ENCODE assay signal across 1 cellular context in the genomic region with DNA sequence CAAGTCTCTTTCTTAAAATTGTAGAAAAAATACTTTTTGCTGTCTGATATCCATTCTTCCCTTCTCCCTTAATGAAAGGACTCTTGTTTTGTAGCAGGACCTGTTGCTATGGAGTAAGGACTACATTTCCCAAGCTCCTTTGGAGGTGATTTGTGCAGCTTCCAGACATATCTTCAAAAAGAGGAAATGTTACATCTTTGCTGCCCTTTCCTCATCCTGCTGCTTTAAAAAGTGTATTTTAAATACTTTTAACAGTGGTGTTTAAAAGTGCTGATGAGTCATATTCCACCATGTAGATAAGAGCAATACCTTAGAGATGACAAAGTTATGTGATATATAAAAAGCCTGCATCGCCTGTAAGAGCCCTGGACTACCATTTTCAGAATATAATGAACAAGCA.
A peak's percentile ranks its signal among the peaks of the same experiment; 100 is the strongest.
TF ChIP-seq lines count a peak whose summit lies in the region.

No MANE protein-coding gene starts in this region.

TF ChIP-seq in K562, 482 proteins besides CTCF, POLR2A, EP300 and RAD21 (continued from another document and continues in another):
- TF ChIP-seq AFF1 (IDR thresholded peaks at IDR 0.05; ENCODE audit: low read depth in 1 of 2, partially characterized antibody in 2 of 2) (peak in 1 of 2 experiments; percentile 49), PHTF2 (CRISPR knock-in tag; IDR thresholded peaks at IDR 0.05) (no peak), ZNF143 (CRISPR knock-in tag; IDR thresholded peaks at IDR 0.05) (peak; percentile 74), SMARCC2 (IDR thresholded peaks at IDR 0.05; ENCODE audit: low read depth) (no peak), ZNF444 (CRISPR knock-in tag; IDR thresholded peaks at IDR 0.05) (no peak), WHSC1 (IDR thresholded peaks at IDR 0.05; ENCODE audit: low read length) (no peak), ELF4 (CRISPR knock-in tag; IDR thresholded peaks at IDR 0.05) (no peak), CHD1 (IDR thresholded peaks at IDR 0.05; ENCODE audit: low read length) (no peak), GTF2E2 (tag; IDR thresholded peaks at IDR 0.05) (no peak), MAFF (IDR thresholded peaks at IDR 0.05; ENCODE audit: low read length) (peak; percentile 81), ZNF609 (CRISPR knock-in tag; IDR thresholded peaks at IDR 0.05; ENCODE audit: borderline replicate concordance) (no peak), PRPF4 (IDR thresholded peaks at IDR 0.05; ENCODE audit: insufficient read depth, low read depth, low read length, poor library complexity, severe bottlenecking) (no peak), CCAR2 (IDR thresholded peaks at IDR 0.05; ENCODE audit: low read depth, low read length) (no peak), ZNF12 (CRISPR knock-in tag; IDR thresholded peaks at IDR 0.05) (no peak), U2AF1 (optimal IDR thresholded peaks at IDR 0.05; ENCODE audit: low read depth, low read length) (no peak), EWSR1 (IDR thresholded peaks at IDR 0.05; ENCODE audit: borderline replicate concordance, low read depth, partially characterized antibody) (no peak), POLR3A (IDR thresholded peaks at IDR 0.05; ENCODE audit: borderline replicate concordance, extremely low read depth, insufficient read depth, insufficient read length) (no peak), RBM17 (IDR thresholded peaks at IDR 0.05; ENCODE audit: borderline replicate concordance, low read depth, low read length) (no peak), ZNF512 (tag; IDR thresholded peaks at IDR 0.05) (no peak), MAX (CRISPR knock-in tag; IDR thresholded peaks at IDR 0.05) (no peak), ZNF124 (CRISPR knock-in tag; IDR thresholded peaks at IDR 0.05) (no peak), FOXJ2 (tag; IDR thresholded peaks at IDR 0.05) (no peak), ZNF263 (CRISPR knock-in tag; IDR thresholded peaks at IDR 0.05; ENCODE audit: borderline replicate concordance) (no peak), GTF3C2 (IDR thresholded peaks at IDR 0.05; ENCODE audit: borderline replicate concordance, extremely low read depth, insufficient read length) (no peak), RCOR1 (IDR thresholded peaks at IDR 0.05; ENCODE audit: borderline replicate concordance in 1 of 2, low read depth in 2 of 2, low read length in 2 of 2) (no peak), EZH2 (IDR thresholded peaks at IDR 0.05; ENCODE audit: borderline replicate concordance, low read depth, low read length) (no peak), PCBP1 (IDR thresholded peaks at IDR 0.05; ENCODE audit: low read depth, low read length, poor library complexity, severe bottlenecking) (no peak), PCBP2 (IDR thresholded peaks at IDR 0.05; ENCODE audit: low read depth, low read length, poor library complexity, severe bottlenecking) (no peak)
- TF ChIP-seq, protein P1, sequence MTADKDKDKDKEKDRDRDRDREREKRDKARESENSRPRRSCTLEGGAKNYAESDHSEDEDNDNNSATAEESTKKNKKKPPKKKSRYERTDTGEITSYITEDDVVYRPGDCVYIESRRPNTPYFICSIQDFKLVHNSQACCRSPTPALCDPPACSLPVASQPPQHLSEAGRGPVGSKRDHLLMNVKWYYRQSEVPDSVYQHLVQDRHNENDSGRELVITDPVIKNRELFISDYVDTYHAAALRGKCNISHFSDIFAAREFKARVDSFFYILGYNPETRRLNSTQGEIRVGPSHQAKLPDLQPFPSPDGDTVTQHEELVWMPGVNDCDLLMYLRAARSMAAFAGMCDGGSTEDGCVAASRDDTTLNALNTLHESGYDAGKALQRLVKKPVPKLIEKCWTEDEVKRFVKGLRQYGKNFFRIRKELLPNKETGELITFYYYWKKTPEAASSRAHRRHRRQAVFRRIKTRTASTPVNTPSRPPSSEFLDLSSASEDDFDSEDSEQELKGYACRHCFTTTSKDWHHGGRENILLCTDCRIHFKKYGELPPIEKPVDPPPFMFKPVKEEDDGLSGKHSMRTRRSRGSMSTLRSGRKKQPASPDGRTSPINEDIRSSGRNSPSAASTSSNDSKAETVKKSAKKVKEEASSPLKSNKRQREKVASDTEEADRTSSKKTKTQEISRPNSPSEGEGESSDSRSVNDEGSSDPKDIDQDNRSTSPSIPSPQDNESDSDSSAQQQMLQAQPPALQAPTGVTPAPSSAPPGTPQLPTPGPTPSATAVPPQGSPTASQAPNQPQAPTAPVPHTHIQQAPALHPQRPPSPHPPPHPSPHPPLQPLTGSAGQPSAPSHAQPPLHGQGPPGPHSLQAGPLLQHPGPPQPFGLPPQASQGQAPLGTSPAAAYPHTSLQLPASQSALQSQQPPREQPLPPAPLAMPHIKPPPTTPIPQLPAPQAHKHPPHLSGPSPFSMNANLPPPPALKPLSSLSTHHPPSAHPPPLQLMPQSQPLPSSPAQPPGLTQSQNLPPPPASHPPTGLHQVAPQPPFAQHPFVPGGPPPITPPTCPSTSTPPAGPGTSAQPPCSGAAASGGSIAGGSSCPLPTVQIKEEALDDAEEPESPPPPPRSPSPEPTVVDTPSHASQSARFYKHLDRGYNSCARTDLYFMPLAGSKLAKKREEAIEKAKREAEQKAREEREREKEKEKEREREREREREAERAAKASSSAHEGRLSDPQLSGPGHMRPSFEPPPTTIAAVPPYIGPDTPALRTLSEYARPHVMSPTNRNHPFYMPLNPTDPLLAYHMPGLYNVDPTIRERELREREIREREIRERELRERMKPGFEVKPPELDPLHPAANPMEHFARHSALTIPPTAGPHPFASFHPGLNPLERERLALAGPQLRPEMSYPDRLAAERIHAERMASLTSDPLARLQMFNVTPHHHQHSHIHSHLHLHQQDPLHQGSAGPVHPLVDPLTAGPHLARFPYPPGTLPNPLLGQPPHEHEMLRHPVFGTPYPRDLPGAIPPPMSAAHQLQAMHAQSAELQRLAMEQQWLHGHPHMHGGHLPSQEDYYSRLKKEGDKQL (CRISPR knock-in tag; IDR thresholded peaks at IDR 0.05; ENCODE audit: borderline replicate concordance): no peak
- TF ChIP-seq, protein P2, sequence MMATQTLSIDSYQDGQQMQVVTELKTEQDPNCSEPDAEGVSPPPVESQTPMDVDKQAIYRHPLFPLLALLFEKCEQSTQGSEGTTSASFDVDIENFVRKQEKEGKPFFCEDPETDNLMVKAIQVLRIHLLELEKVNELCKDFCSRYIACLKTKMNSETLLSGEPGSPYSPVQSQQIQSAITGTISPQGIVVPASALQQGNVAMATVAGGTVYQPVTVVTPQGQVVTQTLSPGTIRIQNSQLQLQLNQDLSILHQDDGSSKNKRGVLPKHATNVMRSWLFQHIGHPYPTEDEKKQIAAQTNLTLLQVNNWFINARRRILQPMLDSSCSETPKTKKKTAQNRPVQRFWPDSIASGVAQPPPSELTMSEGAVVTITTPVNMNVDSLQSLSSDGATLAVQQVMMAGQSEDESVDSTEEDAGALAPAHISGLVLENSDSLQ (IDR thresholded peaks at IDR 0.05): no peak
- TF ChIP-seq, protein P3, sequence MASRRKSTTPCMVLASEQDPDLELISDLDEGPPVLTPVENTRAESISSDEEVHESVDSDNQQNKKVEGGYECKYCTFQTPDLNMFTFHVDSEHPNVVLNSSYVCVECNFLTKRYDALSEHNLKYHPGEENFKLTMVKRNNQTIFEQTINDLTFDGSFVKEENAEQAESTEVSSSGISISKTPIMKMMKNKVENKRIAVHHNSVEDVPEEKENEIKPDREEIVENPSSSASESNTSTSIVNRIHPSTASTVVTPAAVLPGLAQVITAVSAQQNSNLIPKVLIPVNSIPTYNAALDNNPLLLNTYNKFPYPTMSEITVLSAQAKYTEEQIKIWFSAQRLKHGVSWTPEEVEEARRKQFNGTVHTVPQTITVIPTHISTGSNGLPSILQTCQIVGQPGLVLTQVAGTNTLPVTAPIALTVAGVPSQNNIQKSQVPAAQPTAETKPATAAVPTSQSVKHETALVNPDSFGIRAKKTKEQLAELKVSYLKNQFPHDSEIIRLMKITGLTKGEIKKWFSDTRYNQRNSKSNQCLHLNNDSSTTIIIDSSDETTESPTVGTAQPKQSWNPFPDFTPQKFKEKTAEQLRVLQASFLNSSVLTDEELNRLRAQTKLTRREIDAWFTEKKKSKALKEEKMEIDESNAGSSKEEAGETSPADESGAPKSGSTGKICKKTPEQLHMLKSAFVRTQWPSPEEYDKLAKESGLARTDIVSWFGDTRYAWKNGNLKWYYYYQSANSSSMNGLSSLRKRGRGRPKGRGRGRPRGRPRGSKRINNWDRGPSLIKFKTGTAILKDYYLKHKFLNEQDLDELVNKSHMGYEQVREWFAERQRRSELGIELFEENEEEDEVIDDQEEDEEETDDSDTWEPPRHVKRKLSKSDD (conservative IDR thresholded peaks at IDR 0.05; ENCODE audit: low read length): no peak
